Comparison of ENCODE assay signal across 1 cellular context in genomic region chr9:76379494-76379893, GRCh38.
TF ChIP-seq lines count a peak whose summit lies in the region.

No MANE protein-coding gene starts in this region.

TF ChIP-seq in WTC11, 78 proteins besides CTCF, POLR2A, EP300 and RAD21 (continued from another document):
- TF ChIP-seq FOXP4 (CRISPR knock-in tag; IDR thresholded peaks at IDR 0.05) = no peak
TF ChIP-seq in WTC11: peak in this region for 0.
